ENCODE assay signal across 11 cellular contexts in the genomic region with DNA sequence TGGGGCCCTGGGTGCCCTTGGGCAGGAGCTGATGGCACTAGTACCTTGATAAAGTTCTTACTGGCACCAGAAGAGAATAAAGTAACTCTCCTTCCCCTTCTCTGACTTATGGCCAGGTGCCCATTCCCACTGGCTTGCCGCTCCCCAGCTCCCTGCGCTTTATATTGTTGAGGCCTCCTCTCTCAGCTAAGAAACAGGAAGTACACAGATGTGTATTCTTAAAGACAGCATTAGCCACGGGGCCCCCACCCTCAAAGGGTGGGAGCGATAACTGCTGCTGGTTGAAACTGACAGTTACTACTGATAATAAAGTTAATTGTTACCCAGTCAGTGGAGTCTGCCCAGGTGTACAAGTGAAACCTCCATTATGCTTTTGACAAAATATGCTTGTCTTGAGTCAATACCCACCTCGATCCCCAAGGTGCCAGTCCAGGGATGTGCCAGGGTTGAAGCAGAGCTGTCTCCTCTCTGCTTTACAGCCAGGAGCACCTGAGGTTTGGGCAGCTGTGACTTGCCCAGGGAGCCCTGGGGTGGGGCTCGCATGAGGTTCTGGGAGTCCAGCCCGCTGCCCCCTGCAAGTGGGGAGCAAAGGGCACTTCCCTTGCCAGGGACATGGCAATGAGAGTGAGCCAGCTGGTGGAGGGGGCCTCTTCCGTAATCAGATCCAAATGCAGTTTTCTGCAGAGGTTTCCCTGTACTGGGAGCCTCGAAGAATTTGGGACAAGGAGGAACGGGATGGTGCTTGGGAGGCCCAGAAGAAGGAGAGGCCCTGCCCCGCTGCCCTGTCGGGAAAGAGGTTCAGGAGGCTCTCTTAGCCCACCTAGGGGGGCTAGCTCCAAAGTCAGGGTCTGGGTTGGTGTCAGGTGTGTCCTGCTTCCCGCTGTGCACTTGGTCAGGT. TPM values are rescaled to one million over a fixed set of nuclear protein-coding genes. Genes with fewer than 3 reads are reported as not detected.
A peak's percentile ranks its signal among the peaks of the same experiment; 100 is the strongest.
DNase-seq lines count a peak whose midpoint lies in the region; ATAC-seq, FAIRE-seq and TF ChIP-seq lines count a peak whose summit lies in the region.
"Had no signal": no experiment of that assay in that cellular context is flagged by ENCODE, and none has a peak within 500 bp of the region (broad histone marks: within the 10 kb centered on the region; RNA-seq: fewer than 3 reads in every experiment).

No MANE protein-coding gene starts in this region.

- peak; percentile 35 to 71 for TF ChIP-seq POLR2A in Peyer's patch (IDR thresholded peaks at IDR 0.05)
- peak; percentile 46 for TF ChIP-seq POLR2A in transverse colon (IDR thresholded peaks at IDR 0.05)

- TF ChIP-seq CTCF in Peyer's patch (IDR thresholded peaks at IDR 0.05): no peak
- no peak for TF ChIP-seq CTCF in transverse colon (IDR thresholded peaks at IDR 0.05)

- peaks cover 24% of the 10 kb centered on the region for H3K4me1 Mint-ChIP-seq in activated T-cell treated with anti-CD3 and anti-CD28 coated beads, Interleukin-2, amount 50 U/mL, for 4 hours (ENCODE audit: low read depth)

- H3K27me3 ChIP-seq in Peyer's patch (no peaks in the 10 kb centered on the region), iPS-18a (ENCODE audit: control insufficient read depth, insufficient read depth, low read length) (peaks cover 5% of the 10 kb centered on the region), transverse colon (peaks cover 59% of the 10 kb centered on the region)

- H3K9me3 ChIP-seq in Peyer's patch (no peaks in the 10 kb centered on the region), iPS-18a (ENCODE audit: control insufficient read depth, low read depth, low read length) (no peaks in the 10 kb centered on the region), transverse colon (no peaks in the 10 kb centered on the region)
- H3K9me3 ChIP-seq: sigmoid colon had no signal

- 23% methylated on average over 13 of the region's 13 CpGs; no CpG with 5 or more reads in 1 of the 2 donors for WGBS in transverse colon (ENCODE audit: low coverage in 1 of 2), 2 donors

- no peak for DNase-seq in activated T-cell treated with anti-CD3 and anti-CD28 coated beads, Interleukin-2, amount 50 U/mL, for 4 hours
- no peak for DNase-seq in activated T-cell treated with anti-CD3 and anti-CD28 coated beads for 4 hours
- peak in 2 of 3 donors; percentile 87 for DNase-seq in Peyer's patch
- DNase-seq in transverse colon: peak; percentile 79
- no peak for DNase-seq in cortex of kidney (lab: John Stamatoyannopoulos, UW)
- DNase-seq in urothelium cell line (ENCODE audit: low spot score): no peak
- DNase-seq: NCI-H2081 treated with DMSO at 0.1 percent for 48 hours, sigmoid colon had no signal

- peaks cover 5% of the 10 kb centered on the region for H3K27me3 Mint-ChIP-seq in activated T-cell treated with anti-CD3 and anti-CD28 coated beads, Interleukin-2, amount 50 U/mL, for 4 hours (ENCODE audit: low read depth)

- H3K36me3 ChIP-seq in Peyer's patch: no peaks in the 10 kb centered on the region
- no peaks in the 10 kb centered on the region for H3K36me3 ChIP-seq in iPS-18a (ENCODE audit: control insufficient read depth, low read depth, low read length)
- H3K36me3 ChIP-seq in transverse colon: no peaks in the 10 kb centered on the region
- H3K36me3 ChIP-seq: sigmoid colon had no signal

- H3K4me1 ChIP-seq in Peyer's patch (peaks cover 8 to 31% (median 14%) of the 10 kb centered on the region in 4 donors), iPS-18a (ENCODE audit: control insufficient read depth, low read depth, low read length) (peaks cover 43% of the 10 kb centered on the region), transverse colon (peaks cover 14 to 53% (median 32%) of the 10 kb centered on the region in 4 donors)

- H3K36me3 Mint-ChIP-seq in activated T-cell treated with anti-CD3 and anti-CD28 coated beads, Interleukin-2, amount 50 U/mL, for 4 hours (ENCODE audit: insufficient read depth): no peaks in the 10 kb centered on the region

- in situ Hi-C loops in transverse colon (cut with MboI; ENCODE audit: low pct_ligation_motif_present in 1 of 4, low pct_unique_long_range_greater_than_20kb in 1 of 4, low sequenced_read_pairs in 3 of 4): no loop called here

- TF ChIP-seq EP300 in transverse colon (IDR thresholded peaks at IDR 0.05; ENCODE audit: low read depth): no peak

- no peak for ATAC-seq in activated T-cell treated with anti-CD3 and anti-CD28 coated beads, Interleukin-2, amount 50 U/mL, for 4 hours
- no peak for ATAC-seq in HG02610 (IDR thresholded peaks at IDR 0.05; ENCODE audit: unreplicated experiment)

- no peaks in the 10 kb centered on the region for H3K9me3 Mint-ChIP-seq in activated T-cell treated with anti-CD3 and anti-CD28 coated beads, Interleukin-2, amount 50 U/mL, for 4 hours

- peak overlapping the region; percentile 21 for H3K4me3 Mint-ChIP-seq in activated T-cell treated with anti-CD3 and anti-CD28 coated beads, Interleukin-2, amount 50 U/mL, for 4 hours

- FAIRE-seq in urothelium cell line (lab: Jason Lieb, UNC): no peak

- intact Hi-C loops in transverse colon (cut with DNase I; ENCODE audit: low total_unique reads): no loop called here

- peak overlapping the region in 3 of 4 donors; percentile 67 to 95 (median 84) for H3K27ac ChIP-seq in Peyer's patch
- peak overlapping the region; percentile 99 for H3K27ac ChIP-seq in iPS-18a (ENCODE audit: low read length)
- peak overlapping the region; percentile 68 to 91 (median 80) for H3K27ac ChIP-seq in transverse colon
- H3K27ac ChIP-seq: sigmoid colon had no signal

- H3K9ac ChIP-seq in iPS-18a (ENCODE audit: low read length): peak overlapping the region; percentile 86

- H3K4me3 ChIP-seq in Peyer's patch (peak overlapping the region in 2 of 4 donors; percentile 28 to 53), iPS-18a (ENCODE audit: low read length) (peak overlapping the region; percentile 61), transverse colon (peak overlapping the region in 1 of 4 donors; percentile 9)
- H3K4me3 ChIP-seq: sigmoid colon had no signal

RNA-seq across cellular contexts. Expression of a gene that starts 5.4 kb away (rescaled TPM):
- not detected for total RNA-seq in activated T-cell treated with anti-CD3 and anti-CD28 coated beads, Interleukin-2, amount 50 U/mL, for 4 hours
- total RNA-seq in Peyer's patch (1 to 10 TPM in 3 of 4 donors, under 1 TPM in 1; 0.76 to 2.5 (median 1.2) TPM), transverse colon (1 to 10 TPM in 1 of 4 donors, under 1 TPM in 1, not detected in 2; 0.55 to 1.1 TPM)
- total RNA-seq: A673, sigmoid colon had no signal

RNA-seq across cellular contexts. Expression of a gene that starts 10.7 kb away (rescaled TPM):
- total RNA-seq in activated T-cell treated with anti-CD3 and anti-CD28 coated beads, Interleukin-2, amount 50 U/mL, for 4 hours: under 1 TPM; 0.18 to 0.30 (median 0.22) TPM
- total RNA-seq in Peyer's patch: not detected
- total RNA-seq in transverse colon: not detected
- total RNA-seq: sigmoid colon had no signal

RNA-seq across cellular contexts. Expression of a gene that starts 12.9 kb away (rescaled TPM):
- 1 to 10 TPM; 4.2 to 6.9 (median 5.1) TPM for total RNA-seq in activated T-cell treated with anti-CD3 and anti-CD28 coated beads, Interleukin-2, amount 50 U/mL, for 4 hours
- total RNA-seq in Peyer's patch (10 to 100 TPM in 3 of 4 donors, 1 to 10 TPM in 1; 4.1 to 56.4 (median 39.8) TPM), transverse colon (10 to 100 TPM; 13.3 to 50.5 (median 19.9) TPM)

RNA-seq across cellular contexts. Expression of a gene that starts 16.4 kb away (rescaled TPM):
- 10 to 100 TPM; 32.7 to 36.9 (median 33.9) TPM for total RNA-seq in activated T-cell treated with anti-CD3 and anti-CD28 coated beads, Interleukin-2, amount 50 U/mL, for 4 hours
- 10 to 100 TPM; 14.0 to 38.0 (median 34.1) TPM for total RNA-seq in Peyer's patch
- total RNA-seq in transverse colon: 10 to 100 TPM in 2 of 4 donors, 1 to 10 TPM in 2; 4.4 to 35.4 (median 17.5) TPM

RNA-seq across cellular contexts. Expression of a gene that starts 16.5 kb away (rescaled TPM):
- 10 to 100 TPM; 70.4 to 86.3 (median 71.7) TPM for total RNA-seq in activated T-cell treated with anti-CD3 and anti-CD28 coated beads, Interleukin-2, amount 50 U/mL, for 4 hours
- total RNA-seq in Peyer's patch (10 to 100 TPM in 3 of 4 donors, 1 to 10 TPM in 1; 9.6 to 64.4 (median 27.1) TPM), transverse colon (10 to 100 TPM; 10.1 to 42.8 (median 17.6) TPM)

Comparison
In these comparisons a context has a peak if more than half of its experiments do, and no peak if none do; other contexts are left out.
1. DNase-seq: peak in Peyer's patch (2 of 3) and transverse colon (single experiment); none in activated T-cell treated with anti-CD3 and anti-CD28 coated beads, Interleukin-2, amount 50 U/mL, for 4 hours (single experiment), activated T-cell treated with anti-CD3 and anti-CD28 coated beads for 4 hours (single experiment), cortex of kidney (single experiment) and urothelium cell line (single experiment).
2. Peak in every context shown above with its lines, with median percentiles within 50 percentile points of each other: H3K27ac ChIP-seq.